In the genomic region with DNA sequence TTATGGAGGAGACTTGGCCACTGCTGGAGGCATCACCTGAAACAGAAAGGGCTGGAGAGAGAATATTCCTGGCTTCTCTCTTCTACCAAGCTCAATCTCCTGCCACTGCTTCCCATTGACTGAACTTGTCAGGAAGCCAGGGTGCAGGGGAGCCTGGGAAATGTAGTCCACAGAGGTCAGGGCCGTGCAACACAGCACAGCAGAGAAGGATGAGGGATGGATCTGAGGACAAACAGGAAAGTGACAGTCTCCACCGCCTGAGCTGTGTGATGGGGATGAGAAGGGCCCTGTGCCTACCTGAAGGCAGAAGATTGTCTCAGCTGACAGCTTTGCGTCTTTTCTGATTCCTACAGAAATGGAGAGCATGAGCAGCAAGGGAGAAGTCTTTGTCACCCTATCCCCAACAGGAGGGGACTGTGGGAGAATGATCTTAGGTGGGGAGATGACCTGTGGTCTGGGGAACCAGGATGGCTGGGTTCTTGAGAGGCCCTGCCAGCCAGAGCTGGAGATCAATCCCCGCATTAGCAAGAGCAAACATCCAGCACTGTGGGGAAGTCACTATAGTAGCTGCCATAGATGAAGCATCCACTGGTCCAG, we compare ENCODE assay signal across 9 cellular contexts.
DNase-seq lines count a peak whose midpoint lies in the region; ATAC-seq and TF ChIP-seq lines count a peak whose summit lies in the region.
"Had no signal": no experiment of that assay in that cellular context is flagged by ENCODE, and none has a peak within 500 bp of the region (broad histone marks: within the 10 kb centered on the region; RNA-seq: fewer than 3 reads in every experiment).

No MANE protein-coding gene starts in this region.

- POLR2A ChIA-PET in WTC11 (lab: Charles Lee): interaction anchor here (0.8 to 1.2 kb wide), 2 partner anchors 172 to 175 kb away, joined by 3 to 5 read pairs; partner anchors contain the start of gene RRBP1

- H3K27ac Mint-ChIP-seq in WTC11: peak overlapping the region; percentile 7; the same call in 1 of the 2 replicates

- ATAC-seq in WTC11 (peak; percentile 98), GM21717 (IDR thresholded peaks at IDR 0.05; ENCODE audit: unreplicated experiment) (no peak)

- peaks cover 20% of the 10 kb centered on the region for H3K4me1 Mint-ChIP-seq in WTC11

- H3K4me3 Mint-ChIP-seq in WTC11: no peak overlapping the region
- H3K4me3 Mint-ChIP-seq: central memory CD8-positive, alpha-beta T cell had no signal

- CTCF ChIA-PET in WTC11 (lab: Charles Lee): interaction anchor here (0.7 to 1.7 kb wide), 7 partner anchors 9 to 203 kb away, joined by 3 to 8 read pairs (median 4); partner anchors contain the start of gene RRBP1

- peaks cover 9% of the 10 kb centered on the region for H3K9me3 Mint-ChIP-seq in WTC11
- H3K9me3 Mint-ChIP-seq: central memory CD8-positive, alpha-beta T cell had no signal

- no peaks in the 10 kb centered on the region; the same call in 1 of the 2 replicates for H3K27me3 Mint-ChIP-seq in WTC11 (ENCODE audit: low read depth)
- H3K27me3 Mint-ChIP-seq: central memory CD8-positive, alpha-beta T cell had no signal

- no peak for TF ChIP-seq CTCF in WTC11 (IDR thresholded peaks at IDR 0.05)

- H3K36me3 Mint-ChIP-seq in WTC11: peaks cover under 1% of the 10 kb centered on the region; the same call in 1 of the 2 replicates

- DNase-seq in AG20443 (ENCODE audit: low spot score) (peak; percentile 69), HT-29 (ENCODE audit: low spot score) (peak; percentile 44), WTC11 (ENCODE audit: low spot score) (peak; percentile 68), kidney tubule cell (ENCODE audit: low spot score) (peak; percentile 19), NCI-H1092 treated with DMSO at 0.1 percent for 48 hours (lab: John Stamatoyannopoulos, UW) (no peak)
- DNase-seq in stimulated activated CD4-positive, alpha-beta T cell treated with anti-CD3 and anti-CD28 coated beads, Interleukin-4, amount 100 ng/mL, for 1 hour: no peak
- no peak for DNase-seq in activated CD4-positive, alpha-beta T cell treated with anti-CD3 and anti-CD28 coated beads for 1 hour

TF ChIP-seq in WTC11, 78 proteins besides CTCF, POLR2A, EP300 and RAD21:
- TF ChIP-seq ZNF396 (CRISPR knock-in tag; IDR thresholded peaks at IDR 0.05; ENCODE audit: borderline replicate concordance) (no peak), GABPB1 (CRISPR knock-in tag; IDR thresholded peaks at IDR 0.05) (peak; percentile 49; the same call in 1 of the 2 replicates)
- TF ChIP-seq, protein P1, sequence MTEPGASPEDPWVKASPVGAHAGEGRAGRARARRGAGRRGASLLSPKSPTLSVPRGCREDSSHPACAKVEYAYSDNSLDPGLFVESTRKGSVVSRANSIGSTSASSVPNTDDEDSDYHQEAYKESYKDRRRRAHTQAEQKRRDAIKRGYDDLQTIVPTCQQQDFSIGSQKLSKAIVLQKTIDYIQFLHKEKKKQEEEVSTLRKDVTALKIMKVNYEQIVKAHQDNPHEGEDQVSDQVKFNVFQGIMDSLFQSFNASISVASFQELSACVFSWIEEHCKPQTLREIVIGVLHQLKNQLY (CRISPR knock-in tag; IDR thresholded peaks at IDR 0.05): no peak

Comparison
In these comparisons a context has a peak if more than half of its experiments do, and no peak if none do; other contexts are left out.
1. DNase-seq: peak in AG20443 (single experiment), HT-29 (single experiment), WTC11 (single experiment) and kidney tubule cell (single experiment); none in stimulated activated CD4-positive, alpha-beta T cell treated with anti-CD3 and anti-CD28 coated beads, Interleukin-4, amount 100 ng/mL, for 1 hour (single experiment), activated CD4-positive, alpha-beta T cell treated with anti-CD3 and anti-CD28 coated beads for 1 hour (single experiment) and NCI-H1092 treated with DMSO at 0.1 percent for 48 hours (single experiment).